35 cellular contexts compared by ENCODE assay signal in genomic region chr10:110176626-110177025, GRCh38. TPM values are rescaled to one million over a fixed set of nuclear protein-coding genes. Genes with fewer than 3 reads are reported as not detected.
DNase-seq lines count a peak whose midpoint lies in the region; ATAC-seq, FAIRE-seq and TF ChIP-seq lines count a peak whose summit lies in the region.
"Had no signal": no experiment of that assay in that cellular context is flagged by ENCODE, and none has a peak within 500 bp of the region (broad histone marks: within the 10 kb centered on the region; RNA-seq: fewer than 3 reads in every experiment).

No MANE protein-coding gene starts in this region.

- H3K27me3 ChIP-seq in BLaER1: no peaks in the 10 kb centered on the region
- H3K27me3 ChIP-seq in H1 (replicated peaks in 1 of 4; ENCODE audit: control insufficient read depth in 3 of 4, extremely low read depth in 1 of 4, insufficient read depth in 3 of 4, low read length in 3 of 4): peaks cover 9 to 56% (median 40%) of the 10 kb centered on the region in 4 experiments
- H3K27me3 ChIP-seq in naive thymus-derived CD4-positive, alpha-beta T cell (ENCODE audit: control insufficient read depth in 2 of 2, insufficient read depth in 2 of 2, low read length in 2 of 2): peaks cover 0 to 3% of the 10 kb centered on the region in 2 donors
- H3K27me3 ChIP-seq in smooth muscle cell (ENCODE audit: low read depth): peaks cover 9% of the 10 kb centered on the region
- H3K27me3 ChIP-seq: uterus had no signal

- POLR2A ChIA-PET in H1 (lab: Charles Lee; ENCODE audit: partially characterized antibody): interaction anchor here (0.8 kb wide), 1 partner anchor 34 kb away, joined by 4 read pairs; no protein-coding TSS in a partner anchor
- POLR2A ChIA-PET in naive thymus-derived CD4-positive, alpha-beta T cell (lab: Charles Lee): interaction anchor here (0.7 kb wide), 1 partner anchor 31 kb away, joined by 3 read pairs; the partner anchor contains the start of gene MXI1

- H3K4me1 Mint-ChIP-seq in nephron progenitor cell: peaks cover 7% of the 10 kb centered on the region
- H3K4me1 Mint-ChIP-seq in naive thymus-derived CD4-positive, alpha-beta T cell: peaks cover 0 to 6% (median 4%) of the 10 kb centered on the region in 7 donors

- H3K4me2 ChIP-seq in BLaER1 (peak overlapping the region; percentile 83), H1 (ENCODE audit: insufficient read depth in 1 of 2, low read depth in 2 of 2, low read length in 2 of 2) (peak overlapping the region; percentile 44 to 56; a peak in 3 of 4 replicates), smooth muscle cell (no peak overlapping the region)

- TF ChIP-seq RAD21 in H1 (IDR thresholded peaks at IDR 0.05 in 1 of 2, conservative IDR thresholded peaks at IDR 0.05 in 1 of 2; ENCODE audit: low read depth in 2 of 2, low read length in 2 of 2): no peak

- peaks cover 55% of the 10 kb centered on the region for H3K27me3 Mint-ChIP-seq in nephron progenitor cell (ENCODE audit: low read depth, poor library complexity)
- H3K27me3 Mint-ChIP-seq in naive thymus-derived CD4-positive, alpha-beta T cell: peaks cover 40 to 64% (median 48%) of the 10 kb centered on the region in 5 donors

- no peaks in the 10 kb centered on the region for H3K9me3 Mint-ChIP-seq in nephron progenitor cell
- H3K9me3 Mint-ChIP-seq in naive thymus-derived CD4-positive, alpha-beta T cell: no peaks in the 10 kb centered on the region
- H3K9me3 Mint-ChIP-seq: activated CD8-positive, alpha-beta T cell treated with anti-CD3 and anti-CD28 coated beads for 36 hours; activated naive CD4-positive, alpha-beta T cell treated with anti-CD3 and anti-CD28 coated beads, Interleukin-2, amount 50 U/mL, for 72 hours; CD4-positive, alpha-beta memory T cell; T-helper 1 cell treated with Interleukin-12 subunit alpha and Interleukin-12 subunit beta and Interleukin-4 antibody, amounts not matched to agents 30 μg/mL and 1 μg/mL, for 36 hours had no signal

- H3K36me3 ChIP-seq in BLaER1: no peaks in the 10 kb centered on the region
- no peaks in the 10 kb centered on the region for H3K36me3 ChIP-seq in H1 (ENCODE audit: control insufficient read depth in 2 of 4, insufficient read depth in 4 of 4, low read length in 3 of 4)
- no peaks in the 10 kb centered on the region for H3K36me3 ChIP-seq in naive thymus-derived CD4-positive, alpha-beta T cell (ENCODE audit: control insufficient read depth in 2 of 3, insufficient read depth in 3 of 3, low read length in 3 of 3)
- H3K36me3 ChIP-seq in smooth muscle cell (ENCODE audit: low read depth): no peaks in the 10 kb centered on the region
- H3K36me3 ChIP-seq: sigmoid colon, suprapubic skin, uterus had no signal

- TF ChIP-seq CTCF in H1 (IDR thresholded peaks at IDR 0.05; ENCODE audit: control extremely low read depth in 1 of 3, insufficient read depth in 1 of 3, low read depth in 1 of 3, low read length in 3 of 3) (no peak), nephron progenitor cell (IDR thresholded peaks at IDR 0.05) (no peak), smooth muscle cell (IDR thresholded peaks at IDR 0.05; ENCODE audit: borderline replicate concordance, insufficient read depth, poor library complexity, severe bottlenecking) (no peak)

- no peak overlapping the region for H2AK5ac ChIP-seq in H1 (ENCODE audit: low read depth, low read length)

- H4K20me1 ChIP-seq in BLaER1: no peaks in the 10 kb centered on the region
- no peaks in the 10 kb centered on the region for H4K20me1 ChIP-seq in H1 (replicated peaks in 1 of 2; ENCODE audit: control insufficient read depth in 1 of 2, insufficient read depth in 2 of 2, low read length in 2 of 2)
- no peaks in the 10 kb centered on the region for H4K20me1 ChIP-seq in smooth muscle cell (ENCODE audit: low read depth)

- no peak overlapping the region for H3K23ac ChIP-seq in H1 (ENCODE audit: insufficient read length)

- H3K4me3 Mint-ChIP-seq in nephron progenitor cell: no peak overlapping the region
- no peak overlapping the region for H3K4me3 Mint-ChIP-seq in naive thymus-derived CD4-positive, alpha-beta T cell
- H3K4me3 Mint-ChIP-seq: activated CD8-positive, alpha-beta T cell treated with anti-CD3 and anti-CD28 coated beads for 36 hours; CD4-positive, alpha-beta memory T cell; T-helper 1 cell treated with Interleukin-12 subunit alpha and Interleukin-12 subunit beta and Interleukin-4 antibody, amounts not matched to agents 30 μg/mL and 1 μg/mL, for 36 hours had no signal

- H3K56ac ChIP-seq in H1 (replicated peaks; ENCODE audit: insufficient read length, low read depth, low read length): no peak overlapping the region

- H3K27ac Mint-ChIP-seq in nephron progenitor cell: peak overlapping the region; percentile 50
- no peak overlapping the region for H3K27ac Mint-ChIP-seq in naive thymus-derived CD4-positive, alpha-beta T cell
- H3K27ac Mint-ChIP-seq: activated CD8-positive, alpha-beta T cell treated with anti-CD3 and anti-CD28 coated beads for 36 hours; activated naive CD4-positive, alpha-beta T cell treated with anti-CD3 and anti-CD28 coated beads, Interleukin-2, amount 50 U/mL, for 72 hours; CD4-positive, alpha-beta memory T cell; T-helper 1 cell treated with Interleukin-12 subunit alpha and Interleukin-12 subunit beta and Interleukin-4 antibody, amounts not matched to agents 30 μg/mL and 1 μg/mL, for 36 hours had no signal

- no peak overlapping the region for H2BK120ac ChIP-seq in H1 (replicated peaks; ENCODE audit: low read depth, low read length)

- H3K27ac ChIP-seq in BLaER1 (no peak overlapping the region), H1 (ENCODE audit: low read depth, low read length) (no peak overlapping the region), smooth muscle cell (ENCODE audit: low read depth) (no peak overlapping the region)
- no peak overlapping the region for H3K27ac ChIP-seq in naive thymus-derived CD4-positive, alpha-beta T cell (ENCODE audit: low read depth, low read length)
- H3K27ac ChIP-seq: sigmoid colon, SK-N-MC, suprapubic skin, uterus had no signal

- ATAC-seq in GM18858 (IDR thresholded peaks at IDR 0.05; ENCODE audit: unreplicated experiment) (no peak), HG02885 (IDR thresholded peaks at IDR 0.05; ENCODE audit: poor library complexity, unreplicated experiment) (no peak)
- ATAC-seq in naive thymus-derived CD4-positive, alpha-beta T cell: no peak
- ATAC-seq: activated CD8-positive, alpha-beta T cell treated with anti-CD3 and anti-CD28 coated beads for 36 hours; activated naive CD4-positive, alpha-beta T cell treated with anti-CD3 and anti-CD28 coated beads, Interleukin-2, amount 50 U/mL, for 72 hours had no signal

- no peaks in the 10 kb centered on the region for H3K79me1 ChIP-seq in H1 (ENCODE audit: low read depth, low read length)

- intact Hi-C loops in naive thymus-derived CD4-positive, alpha-beta T cell (cut with micrococcal nuclease): no loop called here

- no peaks in the 10 kb centered on the region for H3K79me2 ChIP-seq in H1 (ENCODE audit: control insufficient read depth in 1 of 2, insufficient read depth in 2 of 2, low read length in 2 of 2)
- H3K79me2 ChIP-seq in smooth muscle cell (ENCODE audit: low read depth): no peaks in the 10 kb centered on the region

- 63% methylated on average over 7 of the region's 7 CpGs; no CpG with 5 or more reads in 1 of the 2 experiments for WGBS in H1 (ENCODE audit: extremely low coverage in 1 of 2, insufficient coverage in 1 of 2, insufficient read length in 1 of 2, insufficient replicate concordance in 2 of 2, low coverage in 1 of 2, low lambda C conversion rate in 2 of 2, missing lambda C conversion rate in 1 of 2), 2 experiments
- 72% methylated on average over 7 of the region's 7 CpGs for WGBS in smooth muscle cell (ENCODE audit: low lambda C conversion rate)

- H3K9ac ChIP-seq in BLaER1 (0 out of 2 replicates have a peak overlapping the region, but pooled peaks have one; percentile 50), H1 (replicated peaks in 1 of 4; ENCODE audit: extremely low read depth in 1 of 4, low read depth in 3 of 4, low read length in 3 of 4) (no peak overlapping the region), smooth muscle cell (ENCODE audit: low read depth) (no peak overlapping the region)

- H3K4me3 ChIP-seq in BLaER1: no peak overlapping the region
- H3K4me3 ChIP-seq in H1 (ENCODE audit: extremely low read depth in 1 of 4, insufficient read depth in 2 of 4, low read depth in 3 of 4, low read length in 4 of 4): no peak overlapping the region
- H3K4me3 ChIP-seq in naive thymus-derived CD4-positive, alpha-beta T cell (ENCODE audit: low read length): no peak overlapping the region
- no peak overlapping the region for H3K4me3 ChIP-seq in smooth muscle cell
- H3K4me3 ChIP-seq: sigmoid colon, SK-N-MC, suprapubic skin, uterus had no signal

- H4K8ac ChIP-seq in H1 (ENCODE audit: extremely low read depth, insufficient read depth, low read length): no peak overlapping the region

- H3K18ac ChIP-seq in H1 (ENCODE audit: extremely low read depth, low read length): no peak overlapping the region

- no peak for DNase-seq in GM12891 (ENCODE audit: insufficient read length, low spot score)
- no peak for DNase-seq in H1 (ENCODE audit: low read depth in 1 of 2, low spot score in 2 of 2)
- DNase-seq in nephron progenitor cell: peak; percentile 26
- DNase-seq in naive thymus-derived CD4-positive, alpha-beta T cell: no peak
- DNase-seq in smooth muscle cell (lab: John Stamatoyannopoulos, UW; ENCODE audit: unreplicated experiment): no peak
- DNase-seq: activated CD4-positive, alpha-beta T cell treated with anti-CD3 and anti-CD28 coated beads for 1 hour; activated CD8-positive, alpha-beta T cell treated with anti-CD3 and anti-CD28 coated beads for 36 hours; activated T-cell treated with anti-CD3 and anti-CD28 coated beads for 4 hours; aorta; CD4-positive, alpha-beta memory T cell; central memory CD4-positive, alpha-beta T cell; DMS 273 treated with DMSO at 0.1 percent for 48 hours; dorsolateral prefrontal cortex; KBM-7; MM.1S; NCI-H1417; NCI-H2107; NCI-H446; NCI-H82; posterior cingulate gyrus; RPMI8226; sigmoid colon; stimulated activated CD4-positive, alpha-beta T cell treated with anti-CD3 and anti-CD28 coated beads, Interleukin-15, amount 100 ng/mL, for 24 hours; stimulated activated naive CD4-positive, alpha-beta T cell; uterus had no signal

- no peak overlapping the region for H2BK15ac ChIP-seq in H1 (ENCODE audit: low read length)

- no peak overlapping the region for H2BK5ac ChIP-seq in H1 (ENCODE audit: low read depth, low read length)

- no peak overlapping the region for H2AFZ ChIP-seq in H1 (ENCODE audit: low read length)
- H2AFZ ChIP-seq in smooth muscle cell (ENCODE audit: low read depth): no peak overlapping the region

- H4K91ac ChIP-seq in H1 (replicated peaks; ENCODE audit: insufficient read length, low read length): no peak overlapping the region

- no peaks in the 10 kb centered on the region for H3K9me3 ChIP-seq in BLaER1
- H3K9me3 ChIP-seq in H1 (ENCODE audit: insufficient read depth in 2 of 2, low read depth in 1 of 2, low read length in 1 of 2): no peaks in the 10 kb centered on the region
- no peaks in the 10 kb centered on the region for H3K9me3 ChIP-seq in naive thymus-derived CD4-positive, alpha-beta T cell (ENCODE audit: control insufficient read depth in 2 of 3, low read length in 3 of 3)
- no peaks in the 10 kb centered on the region for H3K9me3 ChIP-seq in smooth muscle cell (replicated peaks; ENCODE audit: low read depth)
- H3K9me3 ChIP-seq: sigmoid colon, suprapubic skin, uterus had no signal

- H3K23me2 ChIP-seq in H1 (ENCODE audit: low read depth, low read length): no peaks in the 10 kb centered on the region

- H3K4me1 ChIP-seq in BLaER1 (peaks cover 16% of the 10 kb centered on the region), H1 (replicated peaks in 1 of 4; ENCODE audit: control insufficient read depth in 3 of 4, insufficient read depth in 4 of 4, low read length in 3 of 4) (peaks cover 7 to 17% (median 12%) of the 10 kb centered on the region in 4 experiments), smooth muscle cell (ENCODE audit: low read depth) (no peaks in the 10 kb centered on the region)
- no peaks in the 10 kb centered on the region for H3K4me1 ChIP-seq in naive thymus-derived CD4-positive, alpha-beta T cell (ENCODE audit: control insufficient read depth in 2 of 2, insufficient read depth in 2 of 2, low read length in 2 of 2)
- H3K4me1 ChIP-seq: sigmoid colon, suprapubic skin, uterus had no signal

- H3K4ac ChIP-seq in H1 (replicated peaks; ENCODE audit: insufficient read length, low read depth, low read length): no peak overlapping the region

- no peak overlapping the region for H3K14ac ChIP-seq in H1 (ENCODE audit: insufficient read length)

- TF ChIP-seq POLR2A in GM12891 (IDR thresholded peaks at IDR 0.05; ENCODE audit: low read depth, low read length): no peak
- TF ChIP-seq POLR2A in H1 (IDR thresholded peaks at IDR 0.05; ENCODE audit: control extremely low read depth in 1 of 2, low read depth in 2 of 2, low read length in 2 of 2): no peak

- no peak overlapping the region for H2BK12ac ChIP-seq in H1 (ENCODE audit: low read depth, low read length)

- H2BK20ac ChIP-seq in H1 (ENCODE audit: low read length): no peak overlapping the region

- H4K5ac ChIP-seq in H1 (ENCODE audit: insufficient read length, low read depth, low read length): no peak overlapping the region

- H3K36me3 Mint-ChIP-seq in nephron progenitor cell (ENCODE audit: low read depth): no peaks in the 10 kb centered on the region
- H3K36me3 Mint-ChIP-seq in naive thymus-derived CD4-positive, alpha-beta T cell: peaks cover 0 to 3% (median 0%) of the 10 kb centered on the region in 5 donors
- H3K36me3 Mint-ChIP-seq: activated naive CD4-positive, alpha-beta T cell treated with anti-CD3 and anti-CD28 coated beads, Interleukin-2, amount 50 U/mL, for 72 hours; CD4-positive, alpha-beta memory T cell had no signal

- no peak for TF ChIP-seq EP300 in H1 (IDR thresholded peaks at IDR 0.05; ENCODE audit: borderline replicate concordance in 1 of 2, low read depth in 2 of 2, low read length in 2 of 2)

- no peaks in the 10 kb centered on the region for H3F3A ChIP-seq in smooth muscle cell (ENCODE audit: low read depth)

- CTCF ChIA-PET in H1 (lab: Charles Lee; ENCODE audit: partially characterized antibody): interaction anchor here (0.7 to 3.3 kb wide), 10 partner anchors 9 to 400 kb away, joined by 3 to 22 read pairs (median 3); no protein-coding TSS in a partner anchor
- CTCF ChIA-PET in naive thymus-derived CD4-positive, alpha-beta T cell (lab: Charles Lee): no interaction called here

- FAIRE-seq in GM12891 (lab: Jason Lieb, UNC): peak; percentile 61
- FAIRE-seq in H1 (lab: Jason Lieb, UNC): no peak
- FAIRE-seq: H54, keratinocyte, TTC549 had no signal

RNA-seq across cellular contexts. Expression of gene MXI1, which starts 30.8 kb away (rescaled TPM):
- 12.5 TPM for polyA plus RNA-seq in GM12891 (2012; ENCODE audit: low read depth, missing spikeins)
- total RNA-seq in H1 (2021; fragmentation: NEBNext Ultra II Directional; extraction: Animal tissue kit (Norgen Biotek cat#: 25700)): 8.8 and 10.3 TPM in 2 replicates
- polyA plus RNA-seq in H1 (2011; rRNA removed): 3.9 and 5.7 TPM in 2 replicates
- polyA plus RNA-seq in H1 (2011; cell fraction: cytosol; rRNA removed): 4.8 TPM
- polyA plus RNA-seq in H1 (2011; cell fraction: nucleus; rRNA removed): 9.1 TPM
- polyA plus RNA-seq in H1 (2012, experiment 1 of 2): 6.4 to 13.7 TPM (median 11.0 TPM) in 4 replicates
- polyA plus RNA-seq in H1 (2012, experiment 2 of 2): 1.5 TPM
- polyA plus RNA-seq in H1 (2013, experiment 1 of 2): 9.0 TPM
- 8.6 TPM for polyA plus RNA-seq in H1 (2013, experiment 2 of 2)
- polyA minus RNA-seq in H1 (2011; rRNA and poly(A)+ RNA removed): 8.1 and 8.2 TPM in 2 replicates
- 8.2 TPM for polyA minus RNA-seq in H1 (2011; cell fraction: cytosol; rRNA and poly(A)+ RNA removed)
- polyA minus RNA-seq in H1 (2011; cell fraction: nucleus; rRNA and poly(A)+ RNA removed): 14.6 TPM
- 10 to 100 TPM; 36.6 to 57.1 (median 54.9) TPM for total RNA-seq in naive thymus-derived CD4-positive, alpha-beta T cell
- 10 to 100 TPM; 46.1 to 52.7 TPM for polyA plus RNA-seq in naive thymus-derived CD4-positive, alpha-beta T cell
- 42.6 and 52.3 TPM in 2 replicates for total RNA-seq in smooth muscle cell
- polyA plus RNA-seq in smooth muscle cell: 35.9 and 47.9 TPM in 2 replicates
